ENCODE assay signal across 20 cellular contexts in the genomic region with DNA sequence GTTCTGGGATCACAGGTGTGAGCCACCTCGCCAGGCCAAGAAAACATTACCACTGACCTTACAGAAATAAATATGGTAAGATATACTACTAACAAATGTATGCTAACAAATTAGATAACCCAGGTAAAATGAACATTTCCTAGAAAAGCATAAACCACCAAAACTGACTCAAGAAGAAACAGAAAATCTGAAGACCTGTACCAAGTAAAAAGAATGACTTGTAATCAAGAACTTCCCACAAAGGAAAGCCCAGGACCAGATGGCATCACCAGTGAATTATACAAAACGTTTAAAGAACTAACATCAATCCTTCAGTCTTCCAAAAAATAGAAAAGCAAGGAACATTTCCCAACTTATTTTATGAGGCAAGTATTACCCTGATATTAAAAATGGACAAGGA.
"Had no signal": no experiment of that assay in that cellular context is flagged by ENCODE, and none has a peak within 500 bp of the region (broad histone marks: within the 10 kb centered on the region; RNA-seq: fewer than 3 reads in every experiment).

No MANE protein-coding gene starts in this region.

- H3K27me3 Mint-ChIP-seq: type B pancreatic cell had no signal

- H3K4me3 Mint-ChIP-seq: nephron progenitor cell, type B pancreatic cell had no signal

- H3K27ac Mint-ChIP-seq: nephron progenitor cell, type B pancreatic cell had no signal

- H3K4me3 ChIP-seq: gastrocnemius medialis, lower lobe of right lung, SJCRH30, stomach had no signal

- H3K4me1 ChIP-seq: SJCRH30 had no signal

- H3K4me1 Mint-ChIP-seq: nephron progenitor cell had no signal

- H3K27me3 ChIP-seq: gastrocnemius medialis, SJCRH30, stomach had no signal

- DNase-seq: activated naive CD4-positive, alpha-beta T cell; activated T-cell treated with anti-CD3 and anti-CD28 coated beads, Interleukin-2, amount 50 U/mL, for 48 hours; cerebellar nuclear complex; effector CD4-positive, alpha-beta T cell; gastrocnemius medialis; head of caudate nucleus; lower lobe of right lung; nephron progenitor cell; nucleus accumbens; retina; SJCRH30; stimulated activated CD4-positive, alpha-beta T cell treated with anti-CD3 and anti-CD28 coated beads, Interleukin-12 subunit alpha, Interleukin-12 subunit beta, amount 100 ng/mL, for 4 hours; stimulated activated CD4-positive, alpha-beta T cell treated with anti-CD3 and anti-CD28 coated beads, Interleukin-1b, Interleukin-23, amount 100 ng/mL, for 48 hours; stimulated activated CD8-positive, alpha-beta memory T cell treated with anti-CD3 and anti-CD28 coated beads, Interleukin-4, amount 100 ng/mL, for 48 hours; stomach; T1000 had no signal

- H3K36me3 ChIP-seq: gastrocnemius medialis, lower lobe of right lung, stomach had no signal

- H3K27ac ChIP-seq: gastrocnemius medialis, lower lobe of right lung, SJCRH30, stomach had no signal

- FAIRE-seq: bronchial epithelial cell, keratinocyte had no signal

- ATAC-seq: esophagus mucosa, gastrocnemius medialis, lower lobe of right lung had no signal
